ENCODE assay signal across 1 cellular context in the genomic region with DNA sequence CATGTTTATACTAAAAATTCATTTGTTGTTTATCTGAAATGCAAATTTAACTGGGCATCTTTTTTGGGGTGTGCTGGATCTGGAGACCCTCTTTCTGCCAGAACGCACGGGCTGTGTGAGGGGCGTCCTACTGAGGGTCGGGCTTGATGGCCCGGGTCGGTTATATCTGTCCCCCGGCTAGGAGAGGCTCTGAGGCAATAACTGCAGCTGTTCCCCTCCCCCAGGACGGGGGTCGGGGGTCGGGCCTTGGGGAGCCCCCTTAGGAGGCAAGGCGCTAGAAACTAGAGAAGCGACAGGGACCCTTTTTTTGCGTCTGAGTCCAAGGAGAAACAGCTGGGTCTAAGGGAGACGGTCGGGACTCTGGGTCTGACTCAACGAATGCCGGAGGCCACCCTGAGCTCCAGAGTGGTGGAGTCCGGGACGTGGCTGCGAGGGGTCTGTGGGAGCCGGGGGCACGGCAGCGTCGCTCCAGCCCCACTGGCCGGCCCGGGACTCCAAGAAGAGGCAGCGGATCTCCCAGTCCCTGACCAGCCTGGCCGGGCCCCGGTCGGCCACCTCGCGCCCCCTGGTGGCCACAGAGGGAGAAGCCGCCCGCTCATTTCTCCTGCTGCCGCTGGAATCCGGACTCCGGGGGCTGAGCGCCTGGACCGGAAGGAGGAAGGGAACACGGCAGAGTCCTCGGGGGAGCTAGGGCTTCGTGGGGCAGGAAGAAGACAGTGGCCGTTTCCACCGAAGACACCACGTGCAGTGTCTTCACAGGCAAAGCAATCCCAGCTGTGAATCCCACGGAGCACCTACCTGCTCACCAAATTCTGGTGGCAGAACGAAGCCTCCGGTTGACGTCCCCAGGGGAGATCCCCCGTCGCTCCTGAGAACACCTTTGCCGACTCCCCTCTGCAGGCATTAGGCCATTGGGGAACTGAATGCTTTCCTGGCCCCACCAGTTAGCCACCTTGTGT.
TF ChIP-seq lines count a peak whose summit lies in the region.

No MANE protein-coding gene starts in this region.

TF ChIP-seq in SK-N-SH treated with all-trans-retinoic acid at 6 μM for 48 hours, 23 proteins besides CTCF, POLR2A, EP300 and RAD21 (continued from another document):
- TF ChIP-seq, protein P1, sequence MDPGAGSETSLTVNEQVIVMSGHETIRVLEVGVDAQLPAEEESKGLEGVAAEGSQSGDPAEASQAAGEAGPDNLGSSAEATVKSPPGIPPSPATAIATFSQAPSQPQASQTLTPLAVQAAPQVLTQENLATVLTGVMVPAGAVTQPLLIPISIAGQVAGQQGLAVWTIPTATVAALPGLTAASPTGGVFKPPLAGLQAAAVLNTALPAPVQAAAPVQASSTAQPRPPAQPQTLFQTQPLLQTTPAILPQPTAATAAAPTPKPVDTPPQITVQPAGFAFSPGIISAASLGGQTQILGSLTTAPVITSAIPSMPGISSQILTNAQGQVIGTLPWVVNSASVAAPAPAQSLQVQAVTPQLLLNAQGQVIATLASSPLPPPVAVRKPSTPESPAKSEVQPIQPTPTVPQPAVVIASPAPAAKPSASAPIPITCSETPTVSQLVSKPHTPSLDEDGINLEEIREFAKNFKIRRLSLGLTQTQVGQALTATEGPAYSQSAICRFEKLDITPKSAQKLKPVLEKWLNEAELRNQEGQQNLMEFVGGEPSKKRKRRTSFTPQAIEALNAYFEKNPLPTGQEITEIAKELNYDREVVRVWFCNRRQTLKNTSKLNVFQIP (CRISPR knock-in tag; IDR thresholded peaks at IDR 0.05; ENCODE audit: borderline replicate concordance, low read depth), result no peak
